2 cellular contexts compared by ENCODE assay signal in genomic region chr9:15250013-15250412, GRCh38.
TF ChIP-seq lines count a peak whose summit lies in the region.

No MANE protein-coding gene starts in this region.

TF ChIP-seq in SK-N-SH treated with all-trans-retinoic acid at 6 μM for 48 hours, 23 proteins besides CTCF, POLR2A, EP300 and RAD21 (continued from another document):
- TF ChIP-seq BACH2 (CRISPR knock-in tag; IDR thresholded peaks at IDR 0.05; ENCODE audit: borderline replicate concordance) (no peak), OSR1 (CRISPR knock-in tag; IDR thresholded peaks at IDR 0.05) (no peak), POU6F1 (CRISPR knock-in tag; IDR thresholded peaks at IDR 0.05; ENCODE audit: borderline replicate concordance, low read depth) (no peak), ZFP3 (CRISPR knock-in tag; IDR thresholded peaks at IDR 0.05) (no peak), CSDC2 (CRISPR knock-in tag; IDR thresholded peaks at IDR 0.05) (no peak), ZNF70 (CRISPR knock-in tag; IDR thresholded peaks at IDR 0.05) (no peak)

TF ChIP-seq in SK-N-SH, 30 proteins besides CTCF, POLR2A, EP300 and RAD21 (continued from another document):
- TF ChIP-seq ZBTB33 (IDR thresholded peaks at IDR 0.05; ENCODE audit: borderline replicate concordance, low read depth): no peak
- no peak for TF ChIP-seq ELF1 (IDR thresholded peaks at IDR 0.05)
- TF ChIP-seq SIN3A (IDR thresholded peaks at IDR 0.05; ENCODE audit: borderline replicate concordance, low read depth, low read length): no peak
- TF ChIP-seq REST (IDR thresholded peaks at IDR 0.05; ENCODE audit: low read depth, low read length): no peak
- TF ChIP-seq SMC3 (IDR thresholded peaks at IDR 0.05; ENCODE audit: low read depth, low read length): no peak
- no peak for TF ChIP-seq POLR2AphosphoS5 (IDR thresholded peaks at IDR 0.05; ENCODE audit: low read depth, low read length)
- TF ChIP-seq MEF2A (IDR thresholded peaks at IDR 0.05; ENCODE audit: borderline replicate concordance, low read depth): no peak
